In genomic region chr2:119533560-119533959, GRCh38 we compare ENCODE assay signal across 26 cellular contexts. TPM values are rescaled to one million over a fixed set of nuclear protein-coding genes. Genes with fewer than 3 reads are reported as not detected.
"Had no signal": no experiment of that assay in that cellular context is flagged by ENCODE, and none has a peak within 500 bp of the region (broad histone marks: within the 10 kb centered on the region; RNA-seq: fewer than 3 reads in every experiment).

No MANE protein-coding gene starts in this region.

- ATAC-seq: T-cell had no signal

- H3K27ac ChIP-seq: RWPE1 had no signal

- FAIRE-seq: HTR-8/SVneo had no signal

- H3K4me2 ChIP-seq: SK-N-SH had no signal

- DNase-seq: KBM-7, MV-4-11, NCI-H1048, NCI-H1105, NCI-H1417, NCI-H1436 treated with DMSO at 0.1 percent for 48 hours, NCI-H1694 treated with DMSO at 0.1 percent for 48 hours, NCI-H1930, NCI-H2081 treated with DMSO at 0.1 percent for 48 hours, NCI-H2171, NCI-H226, NCI-H446, NCI-H510A, NCI-H524 treated with DMSO at 0.1 percent for 48 hours, NCI-H69, NCI-H774, SHP77, SK-N-SH, SW 1271, T-cell had no signal

- H3K9me3 ChIP-seq: SK-N-SH had no signal

- H3K4me3 Mint-ChIP-seq: IgD-negative memory B cell, T-cell had no signal

- H3K9ac ChIP-seq: SK-N-SH had no signal

- H3K27ac Mint-ChIP-seq: IgD-negative memory B cell, T-cell had no signal

- H3K9me2 ChIP-seq: SK-N-SH had no signal

- H3K4me1 Mint-ChIP-seq: T-cell had no signal

- H3K36me3 Mint-ChIP-seq: T-cell had no signal

RNA-seq across cellular contexts. Expression of gene SCTR, which starts 9.3 kb away (rescaled TPM):
- total RNA-seq: LHCN-M2, MCF 10A, SK-MEL-5, T-cell had no signal
- polyA plus RNA-seq: IgD-negative memory B cell, SK-N-SH had no signal

RNA-seq across cellular contexts. Expression of gene CFAP221, which starts 10.7 kb away (rescaled TPM):
- total RNA-seq: LHCN-M2, MCF 10A, SK-MEL-5, T-cell had no signal
- polyA plus RNA-seq: IgD-negative memory B cell had no signal
